18 cellular contexts compared by ENCODE assay signal in the genomic region with DNA sequence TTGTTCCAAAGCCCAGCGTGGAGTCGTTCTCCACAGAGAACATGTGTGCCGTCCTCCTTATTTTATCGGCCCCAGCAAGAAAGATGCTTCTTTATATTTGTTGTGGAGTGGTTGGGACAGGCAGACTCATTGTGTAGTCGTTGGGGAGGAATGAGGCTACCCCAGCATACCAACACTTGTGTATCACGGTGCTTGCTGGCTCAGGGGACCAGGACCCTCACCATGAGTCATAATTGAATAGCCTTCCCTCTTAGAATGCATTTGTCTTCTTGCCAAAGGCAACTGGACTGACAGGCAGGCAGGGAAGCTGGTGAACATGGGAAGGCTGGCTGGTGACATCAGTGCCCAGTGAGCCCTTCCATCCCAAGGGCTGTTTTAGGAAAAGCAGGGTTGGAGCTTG. TPM values are rescaled to one million over a fixed set of nuclear protein-coding genes. Genes with fewer than 3 reads are reported as not detected.
DNase-seq lines count a peak whose midpoint lies in the region; ATAC-seq and TF ChIP-seq lines count a peak whose summit lies in the region.
"Had no signal": no experiment of that assay in that cellular context is flagged by ENCODE, and none has a peak within 500 bp of the region (broad histone marks: within the 10 kb centered on the region; RNA-seq: fewer than 3 reads in every experiment).

No MANE protein-coding gene starts in this region.

- H3K4me1 ChIP-seq in IMR-90 (ENCODE audit: control insufficient read depth, insufficient read depth, low read length) (peaks cover 7% of the 10 kb centered on the region; the same call in 1 of the 2 replicates), body of pancreas (peaks cover 15% of the 10 kb centered on the region)
- H3K4me1 ChIP-seq: Caco-2 had no signal

- no peak overlapping the region for H2AK9ac ChIP-seq in IMR-90 (replicated peaks; ENCODE audit: low read depth, low read length, poor library complexity)

- no peaks in the 10 kb centered on the region for H3K27me3 ChIP-seq in IMR-90 (ENCODE audit: control insufficient read depth, insufficient read depth, low read length)
- no peaks in the 10 kb centered on the region for H3K27me3 ChIP-seq in body of pancreas

- CTCF ChIA-PET in IMR-90 (lab: Yijun Ruan, JAX): no interaction called here

- intact Hi-C loops in IMR-90 (cut with micrococcal nuclease): no loop called here
- intact Hi-C loops in posterior vena cava (cut with DNase I): no loop called here
- intact Hi-C loops in body of pancreas (cut with DNase I): no loop called here

- TF ChIP-seq RAD21 in IMR-90 (IDR thresholded peaks at IDR 0.05; ENCODE audit: low read length): no peak

- H4K5ac ChIP-seq in IMR-90 (ENCODE audit: low read depth, low read length): no peak overlapping the region

- dilution Hi-C loops in IMR-90 (cut with HindIII; ENCODE audit: low sequenced_read_pairs, unreplicated experiment): no loop called here

- no peak overlapping the region; the same call in 1 of the 2 replicates for H2AK5ac ChIP-seq in IMR-90 (ENCODE audit: low read depth, low read length)

- no peak overlapping the region for H2AFZ ChIP-seq in IMR-90 (replicated peaks; ENCODE audit: low read length, poor library complexity)

- H2BK15ac ChIP-seq in IMR-90 (ENCODE audit: low read depth, low read length): no peak overlapping the region

- no peak overlapping the region for H3K9ac ChIP-seq in IMR-90 (ENCODE audit: low read depth, low read length)

- no peak overlapping the region for H3K4me3 ChIP-seq in IMR-90 (ENCODE audit: insufficient read depth, low read depth, low read length)
- H3K4me3 ChIP-seq in fibroblast of mammary gland (ENCODE audit: control insufficient read depth, low read depth, low read length): no peak overlapping the region
- no peak overlapping the region for H3K4me3 ChIP-seq in body of pancreas
- H3K4me3 ChIP-seq in coronary artery: no peak overlapping the region
- H3K4me3 ChIP-seq: A549, K562 had no signal

- H2BK5ac ChIP-seq in IMR-90 (ENCODE audit: low read depth, low read length, poor library complexity, severe bottlenecking): no peak overlapping the region

- no TSS peak for BruUV-seq in IMR-90 (replicated peaks; lab: Mats Ljungman, UMichigan)

- no peak overlapping the region for H4K8ac ChIP-seq in IMR-90 (ENCODE audit: low read depth in 2 of 2, low read length in 2 of 2)

- POLR2A ChIA-PET in IMR-90 (lab: Charles Lee; ENCODE audit: unreplicated experiment): no interaction called here

- no peak overlapping the region for H3K23ac ChIP-seq in IMR-90 (ENCODE audit: low read depth, low read length)

- TF ChIP-seq POLR2A in IMR-90 (IDR thresholded peaks at IDR 0.05; ENCODE audit: low read depth, low read length) (no peak), body of pancreas (IDR thresholded peaks at IDR 0.05) (no peak)

- H3K4ac ChIP-seq in IMR-90 (ENCODE audit: low read depth, low read length): no peak overlapping the region

- TF ChIP-seq CTCF in IMR-90 (conservative IDR thresholded peaks at IDR 0.05; ENCODE audit: low read depth, low read length): no peak
- no peak for TF ChIP-seq CTCF in fibroblast of mammary gland (conservative IDR thresholded peaks at IDR 0.05; ENCODE audit: control insufficient read depth, insufficient read depth, low read depth, low read length)
- TF ChIP-seq CTCF in body of pancreas (IDR thresholded peaks at IDR 0.05): no peak
- TF ChIP-seq CTCF in coronary artery (IDR thresholded peaks at IDR 0.05): no peak

- no peak overlapping the region for H3K27ac ChIP-seq in IMR-90 (ENCODE audit: insufficient read depth, low read length)
- H3K27ac ChIP-seq in body of pancreas: no peak overlapping the region
- no peak overlapping the region for H3K27ac ChIP-seq in coronary artery
- H3K27ac ChIP-seq: A549 had no signal

- H3K9me3 ChIP-seq in IMR-90 (ENCODE audit: control insufficient read depth, insufficient read depth, low read length) (no peaks in the 10 kb centered on the region), body of pancreas (no peaks in the 10 kb centered on the region)
- H3K9me3 ChIP-seq: A549, Caco-2 had no signal

- no peak overlapping the region for H4K91ac ChIP-seq in IMR-90 (ENCODE audit: insufficient read depth, low read depth, low read length)

- H3K36me3 ChIP-seq in IMR-90 (ENCODE audit: control insufficient read depth, insufficient read depth, low read length) (peaks cover 23% of the 10 kb centered on the region), body of pancreas (replicated peaks in 1 of 2; ENCODE audit: insufficient read depth in 1 of 2, low read depth in 2 of 2) (no peaks in the 10 kb centered on the region)

- H3K9me1 ChIP-seq in IMR-90 (ENCODE audit: insufficient read depth, low read length): peaks cover 10% of the 10 kb centered on the region; the same call in 1 of the 2 replicates

- H3K56ac ChIP-seq in IMR-90 (ENCODE audit: extremely low read depth, insufficient read depth, low read length): no peak overlapping the region

- peaks cover 12 to 48% of the 10 kb centered on the region in 2 experiments for H3K79me1 ChIP-seq in IMR-90 (ENCODE audit: low read depth in 1 of 2, low read length in 2 of 2)

- H2BK120ac ChIP-seq in IMR-90 (ENCODE audit: low read depth, low read length): no peak overlapping the region

- in situ Hi-C loops in IMR-90 (cut with MboI; ENCODE audit: low sequenced_read_pairs): no loop called here

- H4K20me1 ChIP-seq in IMR-90 (ENCODE audit: insufficient read depth, low read length): peaks cover 10% of the 10 kb centered on the region

- ATAC-seq in IMR-90 (ENCODE audit: low read depth) (no peak), body of pancreas (no peak), GM19397 (IDR thresholded peaks at IDR 0.05; ENCODE audit: unreplicated experiment) (no peak)
- ATAC-seq: A549, K562 had no signal

- no CpG with 5 or more reads among the region's 6 CpGs for WGBS in IMR-90 (ENCODE audit: extremely low coverage in 2 of 2, insufficient read length in 1 of 2), 2 experiments
- WGBS in body of pancreas, 2 donors: 85 to 89% methylated on average over 6 of the region's 6 CpGs

- no peak overlapping the region for H3K4me2 ChIP-seq in IMR-90 (ENCODE audit: low read depth, low read length)
- H3K4me2 ChIP-seq: A549 had no signal

- no peak overlapping the region for H3K18ac ChIP-seq in IMR-90 (ENCODE audit: low read depth, low read length)

- no peak overlapping the region for H2BK20ac ChIP-seq in IMR-90 (ENCODE audit: low read depth, low read length)

- DNase-seq in EH (ENCODE audit: low read depth): peak; percentile 39
- DNase-seq in IMR-90: peak; percentile 51
- DNase-seq in fibroblast of mammary gland (ENCODE audit: low read depth): peak; percentile 41
- peak; percentile 59 for DNase-seq in posterior vena cava (ENCODE audit: low spot score)
- no peak for DNase-seq in body of pancreas
- DNase-seq in coronary artery (ENCODE audit: low spot score): no peak
- DNase-seq in T-helper 1 cell: no peak
- DNase-seq: Caco-2; CD4-positive, CD25-positive, alpha-beta regulatory T cell; HCEC 1CT; NCI-H1417 treated with DMSO at 0.1 percent for 48 hours; NCI-H2029; NCI-H2171 treated with DMSO at 0.1 percent for 48 hours; NCI-H446 treated with DMSO at 0.1 percent for 48 hours; OCI-M1 had no signal

- H3K14ac ChIP-seq in IMR-90 (replicated peaks; ENCODE audit: low read depth, low read length): no peak overlapping the region

TF ChIP-seq in IMR-90, 13 proteins besides CTCF, POLR2A, EP300 and RAD21 (continues in another document):
- no peak for TF ChIP-seq MXI1 (IDR thresholded peaks at IDR 0.05; ENCODE audit: borderline replicate concordance, low read depth, low read length)
- TF ChIP-seq, protein P1, sequence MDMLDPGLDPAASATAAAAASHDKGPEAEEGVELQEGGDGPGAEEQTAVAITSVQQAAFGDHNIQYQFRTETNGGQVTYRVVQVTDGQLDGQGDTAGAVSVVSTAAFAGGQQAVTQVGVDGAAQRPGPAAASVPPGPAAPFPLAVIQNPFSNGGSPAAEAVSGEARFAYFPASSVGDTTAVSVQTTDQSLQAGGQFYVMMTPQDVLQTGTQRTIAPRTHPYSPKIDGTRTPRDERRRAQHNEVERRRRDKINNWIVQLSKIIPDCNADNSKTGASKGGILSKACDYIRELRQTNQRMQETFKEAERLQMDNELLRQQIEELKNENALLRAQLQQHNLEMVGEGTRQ (IDR thresholded peaks at IDR 0.05; ENCODE audit: low read depth, low read length): no peak
- no peak for TF ChIP-seq CHD1 (IDR thresholded peaks at IDR 0.05; ENCODE audit: low read depth, low read length)
- TF ChIP-seq NFE2L2 (IDR thresholded peaks at IDR 0.05; ENCODE audit: low read depth, low read length): no peak
- no peak for TF ChIP-seq RCOR1 (IDR thresholded peaks at IDR 0.05; ENCODE audit: insufficient replicate concordance, low read length)

RNA-seq across cellular contexts. Expression of a gene that starts 4.7 kb away (rescaled TPM):
- total RNA-seq in IMR-90 (2012; rRNA removed) (5.6 and 6.3 TPM in 2 replicates), posterior vena cava (10 to 100 TPM; 18.6 to 22.6 TPM), body of pancreas (10 to 100 TPM; 16.3 to 34.3 TPM)
- 20.9 and 27.4 TPM in 2 replicates for polyA plus RNA-seq in IMR-90 (2012; rRNA removed)
- 11.6 and 19.3 TPM in 2 replicates for polyA plus RNA-seq in IMR-90 (2012; cell fraction: cytosol; rRNA removed)
- polyA plus RNA-seq in IMR-90 (2012; cell fraction: nucleus; rRNA removed; ENCODE audit: low replicate concordance): 72.5 and 181 TPM in 2 replicates

RNA-seq across cellular contexts. Expression of a gene that starts 22.9 kb away (rescaled TPM):
- 3.8 and 3.9 TPM in 2 replicates for total RNA-seq in IMR-90 (2012; rRNA removed)
- 15.9 and 18.7 TPM in 2 replicates for polyA plus RNA-seq in IMR-90 (2012; rRNA removed)
- polyA plus RNA-seq in IMR-90 (2012; cell fraction: cytosol; rRNA removed): 10.5 and 25.6 TPM in 2 replicates
- 31.4 and 92.4 TPM in 2 replicates for polyA plus RNA-seq in IMR-90 (2012; cell fraction: nucleus; rRNA removed; ENCODE audit: low replicate concordance)
- 10 to 100 TPM; 47.1 to 49.3 TPM for total RNA-seq in posterior vena cava
- total RNA-seq in body of pancreas: 100 to 1,000 TPM in 1 of 2 donors, 10 to 100 TPM in 1; 63.3 to 162 TPM

RNA-seq across cellular contexts. Expression of a gene that starts 31.1 kb away (rescaled TPM):
- 1.1 and 2.5 TPM in 2 replicates for total RNA-seq in IMR-90 (2012; rRNA removed)
- polyA plus RNA-seq in IMR-90 (2012; rRNA removed): 3.3 TPM in 2 replicates
- 3.0 and 3.2 TPM in 2 replicates for polyA plus RNA-seq in IMR-90 (2012; cell fraction: cytosol; rRNA removed)
- 2.6 and 5.3 TPM in 2 replicates for polyA plus RNA-seq in IMR-90 (2012; cell fraction: nucleus; rRNA removed; ENCODE audit: low replicate concordance)
- 1 to 10 TPM; 2.0 to 2.3 TPM for total RNA-seq in posterior vena cava
- 1 to 10 TPM; 4.7 to 6.6 TPM for total RNA-seq in body of pancreas

RNA-seq across cellular contexts. Expression of a gene that starts 33.4 kb away (rescaled TPM):
- 2.9 and 3.3 TPM in 2 replicates for total RNA-seq in IMR-90 (2012; rRNA removed)
- 4.1 and 5.5 TPM in 2 replicates for polyA plus RNA-seq in IMR-90 (2012; rRNA removed)
- polyA plus RNA-seq in IMR-90 (2012; cell fraction: cytosol; rRNA removed): 2.3 and 2.6 TPM in 2 replicates
- polyA plus RNA-seq in IMR-90 (2012; cell fraction: nucleus; rRNA removed; ENCODE audit: low replicate concordance): 16.4 and 17.5 TPM in 2 replicates
- 10 to 100 TPM in 1 of 2 donors, 1 to 10 TPM in 1; 7.1 to 12.9 TPM for total RNA-seq in posterior vena cava
- total RNA-seq in body of pancreas: 10 to 100 TPM; 17.9 to 26.0 TPM

RNA-seq across cellular contexts. Expression of a gene that starts 34.1 kb away (rescaled TPM):
- total RNA-seq in IMR-90 (2012; rRNA removed) (0.28 TPM in 1 of 2 replicates, not detected in the other), posterior vena cava (1 to 10 TPM; 1.2 to 1.8 TPM), body of pancreas (1 to 10 TPM in 1 of 2 donors, under 1 TPM in 1; 0.33 to 3.4 TPM)
- 0.31 and 0.42 TPM in 2 replicates for polyA plus RNA-seq in IMR-90 (2012; rRNA removed)
- 0.08 and 0.20 TPM in 2 replicates for polyA plus RNA-seq in IMR-90 (2012; cell fraction: cytosol; rRNA removed)
- polyA plus RNA-seq in IMR-90 (2012; cell fraction: nucleus; rRNA removed; ENCODE audit: low replicate concordance): 1.8 and 5.2 TPM in 2 replicates

Comparison
In these comparisons a context has a peak if more than half of its experiments do, and no peak if none do; other contexts are left out.
1. DNase-seq: peak in EH (single experiment), IMR-90 (single experiment), fibroblast of mammary gland (single experiment) and posterior vena cava (single experiment); none in body of pancreas (0 of 4), coronary artery (single experiment) and T-helper 1 cell (0 of 5).